Comparison of ENCODE assay signal across 22 cellular contexts in genomic region chr14:63686926-63687325, GRCh38.
"Had no signal": no experiment of that assay in that cellular context is flagged by ENCODE, and none has a peak within 500 bp of the region (broad histone marks: within the 10 kb centered on the region; RNA-seq: fewer than 3 reads in every experiment).

No MANE protein-coding gene starts in this region.

- H3K27me3 ChIP-seq: colonic mucosa, esophagus squamous epithelium, left lung, right atrium auricular region, thyroid gland had no signal

- DNase-seq: colonic mucosa; effector memory CD4-positive, alpha-beta T cell; erythroblast; esophagus squamous epithelium; head of caudate nucleus; kidney; left lung; naive thymus-derived CD8-positive, alpha-beta T cell; nephron progenitor cell; nucleus accumbens; stimulated activated CD4-positive, alpha-beta T cell treated with anti-CD3 and anti-CD28 coated beads, Interleukin-12 subunit alpha, Interleukin-12 subunit beta, amount 100 ng/mL, for 4 hours; stimulated activated CD4-positive, alpha-beta T cell treated with anti-CD3 and anti-CD28 coated beads, Interleukin-1b, Interleukin-23, amount 100 ng/mL, for 48 hours; stimulated activated CD4-positive, alpha-beta T cell treated with anti-CD3 and anti-CD28 coated beads, Interleukin-4, amount 100 ng/mL, for 1 hour; stimulated activated CD8-positive, alpha-beta memory T cell treated with anti-CD3 and anti-CD28 coated beads, Interleukin-4, amount 100 ng/mL, for 48 hours; stimulated activated naive CD4-positive, alpha-beta T cell; stimulated activated naive CD8-positive, alpha-beta T cell treated with anti-CD3 and anti-CD28 coated beads, Interleukin-15, amount 100 ng/mL, for 72 hours; thyroid gland had no signal

- H3K4me1 ChIP-seq: colonic mucosa, esophagus squamous epithelium, left lung, prostate gland, right atrium auricular region, thyroid gland had no signal

- H3K4me3 ChIP-seq: colonic mucosa, esophagus squamous epithelium, left lung, prostate gland, right atrium auricular region, smooth muscle cell, thyroid gland had no signal

- H3K4me2 ChIP-seq: smooth muscle cell had no signal

- ATAC-seq: left lung; naive thymus-derived CD8-positive, alpha-beta T cell; sciatic nerve; stimulated activated naive CD8-positive, alpha-beta T cell treated with anti-CD3 and anti-CD28 coated beads, Interleukin-15, amount 100 ng/mL, for 72 hours had no signal

- H3K36me3 ChIP-seq: colonic mucosa, left lung, prostate gland, right atrium auricular region, thyroid gland had no signal

- FAIRE-seq: endothelial cell of umbilical vein had no signal

- H3K27ac ChIP-seq: colonic mucosa, esophagus squamous epithelium, left lung, prostate gland, right atrium auricular region, thyroid gland had no signal

- H3K9me3 ChIP-seq: colonic mucosa, esophagus squamous epithelium, left lung, prostate gland, right atrium auricular region, thyroid gland had no signal
